1 cellular context compared by ENCODE assay signal in genomic region chr5:180291943-180292831, GRCh38.
TF ChIP-seq lines count a peak whose summit lies in the region.

Gene MAPK9, minus strand, starts transcription at chr5:180292083. Its CDS starts 11,522 bp downstream, at chr5:180280561.

TF ChIP-seq in K562, 482 proteins besides CTCF, POLR2A, EP300 and RAD21 (continued from another document and continues in another):
- TF ChIP-seq CHD7 (IDR thresholded peaks at IDR 0.05; ENCODE audit: low read depth, low read length): no peak
- peak; percentile 51 for TF ChIP-seq SAP30 (IDR thresholded peaks at IDR 0.05; ENCODE audit: borderline replicate concordance, insufficient read depth, low read depth, low read length, poor library complexity, severe bottlenecking)
- TF ChIP-seq SAFB (IDR thresholded peaks at IDR 0.05; ENCODE audit: borderline replicate concordance, low read depth, low read length): no peak
- TF ChIP-seq ZNF740 (CRISPR knock-in tag; IDR thresholded peaks at IDR 0.05): peak; percentile 48; the same call in 1 of the 2 replicates
- TF ChIP-seq ZNF740 (tag; IDR thresholded peaks at IDR 0.05): 0 out of 4 replicates have a peak, but pooled peaks of 1 of the 2 experiments have one; percentile 9
- TF ChIP-seq NRF1 (conservative IDR thresholded peaks at IDR 0.05 in 1 of 2, IDR thresholded peaks at IDR 0.05 in 1 of 2): peak in 1 of 2 experiments; percentile 14; a peak in 2 of 4 replicates
- peak; percentile 51; the same call in 1 of the 2 replicates for TF ChIP-seq BRD4 (IDR thresholded peaks at IDR 0.05)
- TF ChIP-seq ZNF695 (CRISPR knock-in tag; IDR thresholded peaks at IDR 0.05): no peak
- peak; percentile 17; the same call in 1 of the 2 replicates for TF ChIP-seq KLF1 (tag; IDR thresholded peaks at IDR 0.05)
- peak; percentile 76 for TF ChIP-seq CHD2 (IDR thresholded peaks at IDR 0.05; ENCODE audit: low read depth, low read length)
- no peak for TF ChIP-seq C11orf30 (IDR thresholded peaks at IDR 0.05; ENCODE audit: low read depth)
- TF ChIP-seq ZKSCAN1 (IDR thresholded peaks at IDR 0.05; ENCODE audit: low read depth, low read length): 0 out of 2 replicates have a peak, but pooled peaks have one; percentile 29
- TF ChIP-seq NEUROD1 (IDR thresholded peaks at IDR 0.05; ENCODE audit: borderline replicate concordance, low read depth, low read length, partially characterized antibody): peak; percentile 87
- TF ChIP-seq, protein P1, sequence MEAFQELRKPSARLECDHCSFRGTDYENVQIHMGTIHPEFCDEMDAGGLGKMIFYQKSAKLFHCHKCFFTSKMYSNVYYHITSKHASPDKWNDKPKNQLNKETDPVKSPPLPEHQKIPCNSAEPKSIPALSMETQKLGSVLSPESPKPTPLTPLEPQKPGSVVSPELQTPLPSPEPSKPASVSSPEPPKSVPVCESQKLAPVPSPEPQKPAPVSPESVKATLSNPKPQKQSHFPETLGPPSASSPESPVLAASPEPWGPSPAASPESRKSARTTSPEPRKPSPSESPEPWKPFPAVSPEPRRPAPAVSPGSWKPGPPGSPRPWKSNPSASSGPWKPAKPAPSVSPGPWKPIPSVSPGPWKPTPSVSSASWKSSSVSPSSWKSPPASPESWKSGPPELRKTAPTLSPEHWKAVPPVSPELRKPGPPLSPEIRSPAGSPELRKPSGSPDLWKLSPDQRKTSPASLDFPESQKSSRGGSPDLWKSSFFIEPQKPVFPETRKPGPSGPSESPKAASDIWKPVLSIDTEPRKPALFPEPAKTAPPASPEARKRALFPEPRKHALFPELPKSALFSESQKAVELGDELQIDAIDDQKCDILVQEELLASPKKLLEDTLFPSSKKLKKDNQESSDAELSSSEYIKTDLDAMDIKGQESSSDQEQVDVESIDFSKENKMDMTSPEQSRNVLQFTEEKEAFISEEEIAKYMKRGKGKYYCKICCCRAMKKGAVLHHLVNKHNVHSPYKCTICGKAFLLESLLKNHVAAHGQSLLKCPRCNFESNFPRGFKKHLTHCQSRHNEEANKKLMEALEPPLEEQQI (IDR thresholded peaks at IDR 0.05): no peak
- TF ChIP-seq, protein P2, sequence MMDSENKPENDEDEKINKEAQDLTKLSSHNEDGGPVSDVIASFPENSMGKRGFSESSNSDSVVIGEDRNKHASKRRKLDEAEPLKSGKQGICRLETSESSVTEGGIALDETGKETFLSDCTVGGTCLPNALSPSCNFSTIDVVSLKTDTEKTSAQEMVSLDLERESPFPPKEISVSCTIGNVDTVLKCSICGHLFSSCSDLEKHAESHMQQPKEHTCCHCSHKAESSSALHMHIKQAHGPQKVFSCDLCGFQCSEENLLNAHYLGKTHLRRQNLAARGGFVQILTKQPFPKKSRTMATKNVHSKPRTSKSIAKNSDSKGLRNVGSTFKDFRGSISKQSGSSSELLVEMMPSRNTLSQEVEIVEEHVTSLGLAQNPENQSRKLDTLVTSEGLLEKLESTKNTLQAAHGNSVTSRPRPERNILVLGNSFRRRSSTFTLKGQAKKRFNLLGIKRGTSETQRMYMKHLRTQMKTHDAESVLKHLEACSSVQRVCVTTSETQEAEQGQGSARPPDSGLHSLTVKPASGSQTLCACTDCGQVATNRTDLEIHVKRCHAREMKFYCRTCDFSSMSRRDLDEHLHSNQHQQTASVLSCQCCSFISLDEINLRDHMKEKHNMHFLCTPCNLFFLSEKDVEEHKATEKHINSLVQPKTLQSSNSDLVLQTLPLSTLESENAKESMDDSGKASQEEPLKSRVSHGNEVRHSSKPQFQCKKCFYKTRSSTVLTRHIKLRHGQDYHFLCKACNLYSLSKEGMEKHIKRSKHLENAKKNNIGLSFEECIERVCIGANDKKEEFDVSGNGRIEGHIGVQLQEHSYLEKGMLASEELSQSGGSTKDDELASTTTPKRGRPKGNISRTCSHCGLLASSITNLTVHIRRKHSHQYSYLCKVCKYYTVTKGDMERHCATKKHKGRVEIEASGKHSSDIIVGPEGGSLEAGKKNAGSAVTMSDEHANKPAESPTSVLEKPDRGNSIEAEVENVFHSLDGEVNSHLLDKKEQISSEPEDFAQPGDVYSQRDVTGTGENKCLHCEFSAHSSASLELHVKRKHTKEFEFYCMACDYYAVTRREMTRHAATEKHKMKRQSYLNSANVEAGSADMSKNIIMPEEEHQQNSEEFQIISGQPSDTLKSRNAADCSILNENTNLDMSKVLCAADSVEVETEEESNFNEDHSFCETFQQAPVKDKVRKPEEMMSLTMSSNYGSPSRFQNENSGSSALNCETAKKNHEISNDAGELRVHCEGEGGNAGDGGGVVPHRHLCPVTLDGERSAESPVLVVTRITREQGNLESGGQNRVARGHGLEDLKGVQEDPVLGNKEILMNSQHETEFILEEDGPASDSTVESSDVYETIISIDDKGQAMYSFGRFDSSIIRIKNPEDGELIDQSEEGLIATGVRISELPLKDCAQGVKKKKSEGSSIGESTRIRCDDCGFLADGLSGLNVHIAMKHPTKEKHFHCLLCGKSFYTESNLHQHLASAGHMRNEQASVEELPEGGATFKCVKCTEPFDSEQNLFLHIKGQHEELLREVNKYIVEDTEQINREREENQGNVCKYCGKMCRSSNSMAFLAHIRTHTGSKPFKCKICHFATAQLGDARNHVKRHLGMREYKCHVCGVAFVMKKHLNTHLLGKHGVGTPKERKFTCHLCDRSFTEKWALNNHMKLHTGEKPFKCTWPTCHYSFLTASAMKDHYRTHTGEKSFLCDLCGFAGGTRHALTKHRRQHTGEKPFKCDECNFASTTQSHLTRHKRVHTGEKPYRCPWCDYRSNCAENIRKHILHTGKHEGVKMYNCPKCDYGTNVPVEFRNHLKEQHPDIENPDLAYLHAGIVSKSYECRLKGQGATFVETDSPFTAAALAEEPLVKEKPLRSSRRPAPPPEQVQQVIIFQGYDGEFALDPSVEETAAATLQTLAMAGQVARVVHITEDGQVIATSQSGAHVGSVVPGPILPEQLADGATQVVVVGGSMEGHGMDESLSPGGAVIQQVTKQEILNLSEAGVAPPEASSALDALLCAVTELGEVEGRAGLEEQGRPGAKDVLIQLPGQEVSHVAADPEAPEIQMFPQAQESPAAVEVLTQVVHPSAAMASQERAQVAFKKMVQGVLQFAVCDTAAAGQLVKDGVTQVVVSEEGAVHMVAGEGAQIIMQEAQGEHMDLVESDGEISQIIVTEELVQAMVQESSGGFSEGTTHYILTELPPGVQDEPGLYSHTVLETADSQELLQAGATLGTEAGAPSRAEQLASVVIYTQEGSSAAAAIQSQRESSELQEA (IDR thresholded peaks at IDR 0.05; ENCODE audit: low read depth): no peak
- TF ChIP-seq SPI1 (IDR thresholded peaks at IDR 0.05; ENCODE audit: borderline replicate concordance, low read depth, low read length): no peak
- TF ChIP-seq RAD51 (IDR thresholded peaks at IDR 0.05; ENCODE audit: borderline replicate concordance, low read depth): no peak
- TF ChIP-seq ZC3H4 (CRISPR knock-in tag; IDR thresholded peaks at IDR 0.05; ENCODE audit: borderline replicate concordance): 0 out of 2 replicates have a peak, but pooled peaks have one; percentile 39
- peak; percentile 42; the same call in 1 of the 2 replicates for TF ChIP-seq SIN3B (IDR thresholded peaks at IDR 0.05; ENCODE audit: low read depth)
- TF ChIP-seq NR3C1 (CRISPR knock-in tag; IDR thresholded peaks at IDR 0.05): peak; percentile 30; the same call in 1 of the 2 replicates
- TF ChIP-seq RNF2 (IDR thresholded peaks at IDR 0.05): no peak
- peak; percentile 66 for TF ChIP-seq GABPA (tag; conservative IDR thresholded peaks at IDR 0.05; ENCODE audit: low read depth)
- TF ChIP-seq, protein P3, sequence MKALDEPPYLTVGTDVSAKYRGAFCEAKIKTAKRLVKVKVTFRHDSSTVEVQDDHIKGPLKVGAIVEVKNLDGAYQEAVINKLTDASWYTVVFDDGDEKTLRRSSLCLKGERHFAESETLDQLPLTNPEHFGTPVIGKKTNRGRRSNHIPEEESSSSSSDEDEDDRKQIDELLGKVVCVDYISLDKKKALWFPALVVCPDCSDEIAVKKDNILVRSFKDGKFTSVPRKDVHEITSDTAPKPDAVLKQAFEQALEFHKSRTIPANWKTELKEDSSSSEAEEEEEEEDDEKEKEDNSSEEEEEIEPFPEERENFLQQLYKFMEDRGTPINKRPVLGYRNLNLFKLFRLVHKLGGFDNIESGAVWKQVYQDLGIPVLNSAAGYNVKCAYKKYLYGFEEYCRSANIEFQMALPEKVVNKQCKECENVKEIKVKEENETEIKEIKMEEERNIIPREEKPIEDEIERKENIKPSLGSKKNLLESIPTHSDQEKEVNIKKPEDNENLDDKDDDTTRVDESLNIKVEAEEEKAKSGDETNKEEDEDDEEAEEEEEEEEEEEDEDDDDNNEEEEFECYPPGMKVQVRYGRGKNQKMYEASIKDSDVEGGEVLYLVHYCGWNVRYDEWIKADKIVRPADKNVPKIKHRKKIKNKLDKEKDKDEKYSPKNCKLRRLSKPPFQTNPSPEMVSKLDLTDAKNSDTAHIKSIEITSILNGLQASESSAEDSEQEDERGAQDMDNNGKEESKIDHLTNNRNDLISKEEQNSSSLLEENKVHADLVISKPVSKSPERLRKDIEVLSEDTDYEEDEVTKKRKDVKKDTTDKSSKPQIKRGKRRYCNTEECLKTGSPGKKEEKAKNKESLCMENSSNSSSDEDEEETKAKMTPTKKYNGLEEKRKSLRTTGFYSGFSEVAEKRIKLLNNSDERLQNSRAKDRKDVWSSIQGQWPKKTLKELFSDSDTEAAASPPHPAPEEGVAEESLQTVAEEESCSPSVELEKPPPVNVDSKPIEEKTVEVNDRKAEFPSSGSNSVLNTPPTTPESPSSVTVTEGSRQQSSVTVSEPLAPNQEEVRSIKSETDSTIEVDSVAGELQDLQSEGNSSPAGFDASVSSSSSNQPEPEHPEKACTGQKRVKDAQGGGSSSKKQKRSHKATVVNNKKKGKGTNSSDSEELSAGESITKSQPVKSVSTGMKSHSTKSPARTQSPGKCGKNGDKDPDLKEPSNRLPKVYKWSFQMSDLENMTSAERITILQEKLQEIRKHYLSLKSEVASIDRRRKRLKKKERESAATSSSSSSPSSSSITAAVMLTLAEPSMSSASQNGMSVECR (CRISPR knock-in tag; IDR thresholded peaks at IDR 0.05): 0 out of 2 replicates have a peak, but pooled peaks have one; percentile 26
- TF ChIP-seq RB1 (IDR thresholded peaks at IDR 0.05; ENCODE audit: low read depth): peak; percentile 60; the same call in 1 of the 2 replicates
